Comparison of ENCODE assay signal across 12 cellular contexts in the genomic region with DNA sequence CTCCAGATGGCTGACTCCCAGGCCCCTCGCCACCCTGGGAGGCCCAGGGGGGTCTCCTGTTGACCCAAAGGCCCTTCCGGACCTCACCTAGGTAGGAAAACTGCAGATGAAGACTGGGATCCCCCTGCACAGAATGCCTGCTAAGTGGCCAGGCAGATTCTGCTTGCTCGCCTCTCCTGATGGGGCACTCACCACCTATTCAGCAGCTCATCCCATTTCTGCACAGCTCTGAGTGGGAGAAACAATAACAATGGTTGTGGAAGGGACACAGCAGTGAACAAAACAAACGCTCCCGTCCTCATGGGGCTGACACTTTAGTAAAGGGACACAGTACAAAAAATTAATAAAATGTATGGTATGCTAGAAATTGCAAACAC. TPM values are rescaled to one million over a fixed set of nuclear protein-coding genes. Genes with fewer than 3 reads are reported as not detected.
"Had no signal": no experiment of that assay in that cellular context is flagged by ENCODE, and none has a peak within 500 bp of the region (broad histone marks: within the 10 kb centered on the region; RNA-seq: fewer than 3 reads in every experiment).

No MANE protein-coding gene starts in this region.

- H3K4me3 ChIP-seq: psoas muscle, SJSA1 had no signal

- ATAC-seq: activated T-cell treated with anti-CD3 and anti-CD28 coated beads, Interleukin-2, amount 50 U/mL, for 72 hours; left colon; natural killer cell; psoas muscle had no signal

- H3K9me3 ChIP-seq: psoas muscle, SJSA1 had no signal

- H3K36me3 ChIP-seq: SJSA1 had no signal

- H3K27ac ChIP-seq: psoas muscle, SJSA1 had no signal

- H3K4me1 ChIP-seq: psoas muscle, SJSA1 had no signal

- DNase-seq: activated CD4-positive, alpha-beta memory T cell treated with anti-CD3 and anti-CD28 coated beads for 36 hours; activated naive CD4-positive, alpha-beta T cell; activated T-cell treated with anti-CD3 and anti-CD28 coated beads, Interleukin-2, amount 50 U/mL, for 72 hours; effector CD8-positive, alpha-beta T cell; immature natural killer cell; left colon; natural killer cell; occipital lobe; stimulated activated CD4-positive, alpha-beta T cell treated with anti-CD3 and anti-CD28 coated beads, Interleukin-15, amount 100 ng/mL, for 24 hours; SW 1271 had no signal

RNA-seq across cellular contexts. Expression of gene FGD5, which starts 24.9 kb away (rescaled TPM):
- total RNA-seq: activated T-cell treated with anti-CD3 and anti-CD28 coated beads, Interleukin-2, amount 50 U/mL, for 72 hours; natural killer cell; SJSA1 had no signal
- polyA plus RNA-seq: immature natural killer cell had no signal
